ENCODE assay signal across 1 cellular context in genomic region chr19:480016-480855, GRCh38.
TF ChIP-seq lines count a peak whose summit lies in the region.

No MANE protein-coding gene starts in this region.

TF ChIP-seq in HepG2, 621 proteins besides CTCF, POLR2A, EP300 and RAD21 (continued from another document and continues in another):
- TF ChIP-seq GRHL1 (CRISPR knock-in tag; conservative IDR thresholded peaks at IDR 0.05) (no peak), ZNF720 (CRISPR knock-in tag; IDR thresholded peaks at IDR 0.05) (no peak), CEBPB (IDR thresholded peaks at IDR 0.05; ENCODE audit: borderline replicate concordance, low read depth, low read length) (no peak), TOE1 (CRISPR knock-in tag; IDR thresholded peaks at IDR 0.05) (no peak), ZNF101 (CRISPR knock-in tag; IDR thresholded peaks at IDR 0.05; ENCODE audit: borderline replicate concordance, low read depth) (no peak), ZNF468 (CRISPR knock-in tag; IDR thresholded peaks at IDR 0.05) (no peak), E2F2 (CRISPR knock-in tag; IDR thresholded peaks at IDR 0.05; ENCODE audit: borderline replicate concordance) (0 out of 2 replicates have a peak, but pooled peaks have one; percentile 42), ZNF747 (CRISPR knock-in tag; IDR thresholded peaks at IDR 0.05; ENCODE audit: borderline replicate concordance) (no peak), TRIM22 (IDR thresholded peaks at IDR 0.05) (peak; percentile 31; the same call in 1 of the 2 replicates), KIAA2018 (CRISPR knock-in tag; IDR thresholded peaks at IDR 0.05; ENCODE audit: borderline replicate concordance) (no peak), ZGPAT (CRISPR knock-in tag; IDR thresholded peaks at IDR 0.05) (no peak), ZFP36L1 (CRISPR knock-in tag; IDR thresholded peaks at IDR 0.05) (no peak), RCOR2 (CRISPR knock-in tag; IDR thresholded peaks at IDR 0.05) (no peak), REXO4 (CRISPR knock-in tag; IDR thresholded peaks at IDR 0.05; ENCODE audit: borderline replicate concordance) (no peak), HHEX (CRISPR knock-in tag; IDR thresholded peaks at IDR 0.05) (no peak), SP4 (CRISPR knock-in tag; IDR thresholded peaks at IDR 0.05) (no peak; the same call in 1 of the 2 replicates), USF2 (IDR thresholded peaks at IDR 0.05; ENCODE audit: low read depth, low read length) (no peak), USF2 (CRISPR knock-in tag; IDR thresholded peaks at IDR 0.05; ENCODE audit: borderline replicate concordance) (no peak), SP1 (IDR thresholded peaks at IDR 0.05) (0 out of 2 replicates have a peak, but pooled peaks have one; percentile 68), SP1 (CRISPR knock-in tag; IDR thresholded peaks at IDR 0.05) (peak; percentile 77), MED1 (CRISPR knock-in tag; IDR thresholded peaks at IDR 0.05) (0 out of 2 replicates have a peak, but pooled peaks have one; percentile 21), ZBTB44 (CRISPR knock-in tag; IDR thresholded peaks at IDR 0.05) (no peak), KDM5A (IDR thresholded peaks at IDR 0.05; ENCODE audit: borderline replicate concordance, low read length) (no peak), TFE3 (CRISPR knock-in tag; IDR thresholded peaks at IDR 0.05) (0 out of 2 replicates have a peak, but pooled peaks have one; percentile 43), TEAD3 (CRISPR knock-in tag; optimal IDR thresholded peaks at IDR 0.05; ENCODE audit: borderline replicate concordance) (peak; percentile 33), ZNF790 (CRISPR knock-in tag; IDR thresholded peaks at IDR 0.05; ENCODE audit: borderline replicate concordance) (no peak), ZNF788 (CRISPR knock-in tag; IDR thresholded peaks at IDR 0.05; ENCODE audit: borderline replicate concordance) (peak; percentile 53; the same call in 1 of the 2 replicates), ZNF558 (CRISPR knock-in tag; IDR thresholded peaks at IDR 0.05; ENCODE audit: borderline replicate concordance) (no peak), MBD4 (IDR thresholded peaks at IDR 0.05; ENCODE audit: borderline replicate concordance, low read length) (no peak), IRX3 (CRISPR knock-in tag; IDR thresholded peaks at IDR 0.05; ENCODE audit: borderline replicate concordance, low read depth) (no peak), ZNF235 (CRISPR knock-in tag; IDR thresholded peaks at IDR 0.05; ENCODE audit: borderline replicate concordance) (no peak), ZBED4 (CRISPR knock-in tag; IDR thresholded peaks at IDR 0.05; ENCODE audit: borderline replicate concordance) (no peak)
